ENCODE assay signal across 19 cellular contexts in genomic region chr5:72661405-72661804, GRCh38.
A peak's percentile ranks its signal among the peaks of the same experiment; 100 is the strongest.
DNase-seq lines count a peak whose midpoint lies in the region; ATAC-seq and TF ChIP-seq lines count a peak whose summit lies in the region.
"Had no signal": no experiment of that assay in that cellular context is flagged by ENCODE, and none has a peak within 500 bp of the region (broad histone marks: within the 10 kb centered on the region; RNA-seq: fewer than 3 reads in every experiment).

No MANE protein-coding gene starts in this region.

- H3F3A ChIP-seq in neural progenitor cell (ENCODE audit: low read depth) = no peaks in the 10 kb centered on the region

- H3K27me3 ChIP-seq in mammary epithelial cell (ENCODE audit: insufficient read depth, low read length) (no peaks in the 10 kb centered on the region), neural progenitor cell (no peaks in the 10 kb centered on the region)

- intact Hi-C loops in MCF 10A (cut with micrococcal nuclease) = no loop called here
- intact Hi-C loops in mammary epithelial cell (cut with micrococcal nuclease) = no loop called here

- H3K4me2 ChIP-seq in mammary epithelial cell (ENCODE audit: insufficient read depth, low read depth, low read length) (no peak overlapping the region), neural progenitor cell (no peak overlapping the region)

- H3K27ac Mint-ChIP-seq in MCF 10A (ENCODE audit: low read depth, unreplicated experiment) = no peak overlapping the region
- no peak overlapping the region for H3K27ac Mint-ChIP-seq in neural progenitor cell
- H3K27ac Mint-ChIP-seq in type B pancreatic cell = no peak overlapping the region
- H3K27ac Mint-ChIP-seq: IgD-negative memory B cell, nephron progenitor cell, T-cell had no signal

- BruUV-seq in MCF 10A (replicated peaks; lab: Mats Ljungman, UMichigan) = no TSS peak
- BruUV-seq in mammary epithelial cell (replicated peaks; lab: Mats Ljungman, UMichigan) = no TSS peak

- ATAC-seq in HG03442 (IDR thresholded peaks at IDR 0.05; ENCODE audit: unreplicated experiment) = no peak
- ATAC-seq: right cardiac atrium, T-cell had no signal

- H2AFZ ChIP-seq in mammary epithelial cell (ENCODE audit: low read depth, low read length) (no peak overlapping the region), neural progenitor cell (replicated peaks) (no peak overlapping the region)

- POLR2A ChIA-PET in MCF 10A (lab: Yijun Ruan, JAX) = interaction anchor here (0.9 to 1.1 kb wide), 2 partner anchors 12 to 156 kb away, joined by 3 to 4 read pairs; partner anchors contain the start of gene TNPO1

- no peaks in the 10 kb centered on the region for H3K9me3 Mint-ChIP-seq in MCF 10A (ENCODE audit: unreplicated experiment)
- peaks cover 3% of the 10 kb centered on the region for H3K9me3 Mint-ChIP-seq in neural progenitor cell
- H3K9me3 Mint-ChIP-seq in type B pancreatic cell = peaks cover 3% of the 10 kb centered on the region
- H3K9me3 Mint-ChIP-seq: IgD-negative memory B cell, nephron progenitor cell, T-cell had no signal

- H3K9ac ChIP-seq in mammary epithelial cell (ENCODE audit: insufficient read depth, low read length) = no peak overlapping the region
- no peak overlapping the region for H3K9ac ChIP-seq in neural progenitor cell

- H3K4me1 Mint-ChIP-seq in MCF 10A (ENCODE audit: insufficient read depth, unreplicated experiment) = no peaks in the 10 kb centered on the region
- H3K4me1 Mint-ChIP-seq in neural progenitor cell = peaks cover 32% of the 10 kb centered on the region
- H3K4me1 Mint-ChIP-seq in type B pancreatic cell (ENCODE audit: unreplicated experiment) = no peaks in the 10 kb centered on the region
- H3K4me1 Mint-ChIP-seq: IgD-negative memory B cell, T-cell had no signal

- in situ Hi-C loops in mammary epithelial cell (cut with MboI; ENCODE audit: low sequenced_read_pairs in 2 of 2) = no loop called here

- TF ChIP-seq CTCF in MCF 10A (IDR thresholded peaks at IDR 0.05; ENCODE audit: unreplicated experiment) (no peak), mammary epithelial cell (conservative IDR thresholded peaks at IDR 0.05 in 1 of 2, IDR thresholded peaks at IDR 0.05 in 1 of 2; ENCODE audit: extremely low read depth in 1 of 2, insufficient read depth in 1 of 2, low read depth in 1 of 2, low read length in 2 of 2) (no peak), neural progenitor cell (IDR thresholded peaks at IDR 0.05) (no peak), type B pancreatic cell (conservative IDR thresholded peaks at IDR 0.05) (no peak)

- H3K27me3 Mint-ChIP-seq in MCF 10A (ENCODE audit: insufficient read depth, unreplicated experiment) (no peaks in the 10 kb centered on the region), neural progenitor cell (ENCODE audit: insufficient read depth, low read depth) (peaks cover 4% of the 10 kb centered on the region), type B pancreatic cell (no peaks in the 10 kb centered on the region)

- CTCF ChIA-PET in MCF 10A (lab: Yijun Ruan, JAX) = interaction anchor here (0.7 kb wide), 1 partner anchor 15 kb away, joined by 4 read pairs; no protein-coding TSS in a partner anchor
- CTCF ChIA-PET in mammary epithelial cell (lab: Charles Lee; ENCODE audit: low non-redundant PET) = no interaction called here

- H3K36me3 ChIP-seq in mammary epithelial cell (ENCODE audit: insufficient read depth, low read length) (no peaks in the 10 kb centered on the region), neural progenitor cell (no peaks in the 10 kb centered on the region)

- no peak overlapping the region for H3K4me3 Mint-ChIP-seq in MCF 10A (ENCODE audit: unreplicated experiment)
- no peak overlapping the region for H3K4me3 Mint-ChIP-seq in neural progenitor cell
- H3K4me3 Mint-ChIP-seq in type B pancreatic cell = no peak overlapping the region
- H3K4me3 Mint-ChIP-seq: IgD-negative memory B cell, nephron progenitor cell, T-cell had no signal

- H3K36me3 Mint-ChIP-seq in MCF 10A (ENCODE audit: insufficient read depth, unreplicated experiment) (no peaks in the 10 kb centered on the region), neural progenitor cell (no peaks in the 10 kb centered on the region), type B pancreatic cell (no peaks in the 10 kb centered on the region)
- H3K36me3 Mint-ChIP-seq: IgD-negative memory B cell, T-cell had no signal

- WGBS in mammary epithelial cell (ENCODE audit: low coverage, missing lambda C conversion rate) = 44% methylated on average over 2 of the region's 2 CpGs

- H3K27ac ChIP-seq in mammary epithelial cell (ENCODE audit: insufficient read depth, low read depth, low read length) (no peak overlapping the region), neural progenitor cell (no peak overlapping the region)

- H3K4me3 ChIP-seq in mammary epithelial cell (replicated peaks in 1 of 3; ENCODE audit: insufficient read depth in 1 of 3, low read depth in 2 of 3, low read length in 3 of 3) = no peak overlapping the region
- no peak overlapping the region for H3K4me3 ChIP-seq in neural progenitor cell
- H3K4me3 ChIP-seq: lung had no signal

- H3K79me2 ChIP-seq in mammary epithelial cell (ENCODE audit: insufficient read depth, low read length) (no peaks in the 10 kb centered on the region), neural progenitor cell (ENCODE audit: low read depth) (no peaks in the 10 kb centered on the region)

- H3K4me1 ChIP-seq in mammary epithelial cell (ENCODE audit: insufficient read depth, low read length) = no peaks in the 10 kb centered on the region
- H3K4me1 ChIP-seq in neural progenitor cell = peaks cover 16% of the 10 kb centered on the region

- dilution Hi-C loops in mammary epithelial cell (cut with HindIII; ENCODE audit: low sequenced_read_pairs) = no loop called here

- H4K20me1 ChIP-seq in mammary epithelial cell (ENCODE audit: insufficient read depth, low read length) (no peaks in the 10 kb centered on the region), neural progenitor cell (ENCODE audit: low read depth) (no peaks in the 10 kb centered on the region)

- no peaks in the 10 kb centered on the region for H3K9me3 ChIP-seq in mammary epithelial cell (replicated peaks; ENCODE audit: insufficient read depth, low read length)
- no peaks in the 10 kb centered on the region for H3K9me3 ChIP-seq in neural progenitor cell (ENCODE audit: low read depth)

- DNase-seq in MCF 10A (ENCODE audit: unreplicated experiment) (peak; percentile 36), mammary epithelial cell (no peak), amniotic epithelial cell (ENCODE audit: low read depth) (peak; percentile 64), iris pigment epithelial cell (ENCODE audit: low read depth) (peak; percentile 44), neural progenitor cell (ENCODE audit: low spot score) (no peak), type B pancreatic cell (ENCODE audit: extremely low spot score, unreplicated experiment) (no peak)
- no peak for DNase-seq in activated CD4-positive, alpha-beta T cell treated with anti-CD3 and anti-CD28 coated beads, Interleukin-2, amount 50 U/mL, for 1 hour
- DNase-seq: activated CD4-positive, CD25-positive, alpha-beta regulatory T cell; activated gamma-delta T cell treated with Interleukin-2 at 50 U/mL for 16 hours; effector CD4-positive, alpha-beta T cell; NCI-H1436; NCI-H510A; nephron progenitor cell; right cardiac atrium; stimulated activated CD4-positive, alpha-beta T cell treated with anti-CD3 and anti-CD28 coated beads, Interleukin-2, amount 100 ng/mL, for 24 hours; T-cell had no signal

Comparison
In these comparisons a context has a peak if more than half of its experiments do, and no peak if none do; other contexts are left out.
1. DNase-seq: peak in MCF 10A (single experiment), amniotic epithelial cell (single experiment) and iris pigment epithelial cell (single experiment); none in mammary epithelial cell (single experiment), neural progenitor cell (single experiment), type B pancreatic cell (single experiment) and activated CD4-positive, alpha-beta T cell treated with anti-CD3 and anti-CD28 coated beads, Interleukin-2, amount 50 U/mL, for 1 hour (single experiment).